ENCODE assay signal across 8 cellular contexts in genomic region chr19:801030-801860, GRCh38. TPM values are rescaled to one million over a fixed set of nuclear protein-coding genes. Genes with fewer than 3 reads are reported as not detected.
DNase-seq lines count a peak whose midpoint lies in the region; ATAC-seq, FAIRE-seq and TF ChIP-seq lines count a peak whose summit lies in the region.

No MANE protein-coding gene starts in this region.

- H3K27me3 ChIP-seq in HL-60 (ENCODE audit: insufficient read depth, poor library complexity, severe bottlenecking) (no peaks in the 10 kb centered on the region), HepG2 (ENCODE audit: control insufficient read depth in 1 of 2, insufficient read depth in 2 of 2, low read length in 2 of 2) (no peaks in the 10 kb centered on the region; a peak in 1 of 5 replicates), tibial nerve (no peaks in the 10 kb centered on the region)

- no peak for ATAC-seq in HepG2

- CTCF ChIA-PET in HepG2 (lab: Yijun Ruan, JAX; ENCODE audit: low intra/inter-chr PET ratio, low total read pairs) = no interaction called here

- TF ChIP-seq EP300 in HepG2 (IDR thresholded peaks at IDR 0.05; ENCODE audit: low read depth in 2 of 2, low read length in 2 of 2) = no peak
- no peak for TF ChIP-seq EP300 in HepG2 (CRISPR knock-in tag; IDR thresholded peaks at IDR 0.05; ENCODE audit: borderline replicate concordance)
- peak in 1 of 2 donors; percentile 21 for TF ChIP-seq EP300 in tibial nerve (IDR thresholded peaks at IDR 0.05)

- H3K36me3 Mint-ChIP-seq in brain = peaks cover 41% of the 10 kb centered on the region

- H3K4me3 Mint-ChIP-seq in brain = peak overlapping the region; percentile 40 to 82 (median 69)

- H3K9me3 ChIP-seq in HepG2 (ENCODE audit: low read length) (no peaks in the 10 kb centered on the region), tibial nerve (no peaks in the 10 kb centered on the region)

- BruUV-seq in HepG2 (replicated peaks; lab: Mats Ljungman, UMichigan) = no TSS peak

- H3K4me1 ChIP-seq in HepG2 (ENCODE audit: insufficient read depth, low read length) (peaks cover 36% of the 10 kb centered on the region), tibial nerve (peaks cover 9 to 74% (median 54%) of the 10 kb centered on the region in 4 donors)

- H3K4me3 ChIP-seq in HL-60 (replicated peaks; ENCODE audit: insufficient read depth, low read length) (peak overlapping the region; percentile 98), HepG2 (replicated peaks in 1 of 3; ENCODE audit: insufficient read depth in 1 of 3, low read depth in 2 of 3, low read length in 3 of 3) (peak overlapping the region in 1 of 3 experiments; percentile 96; a peak in 2 of 6 replicates), tibial nerve (peak overlapping the region in 3 of 4 donors; percentile 0 to 19 (median 15))

- peaks cover 79% of the 10 kb centered on the region for H3K79me2 ChIP-seq in HepG2 (ENCODE audit: insufficient read depth, low read length)

- no peak overlapping the region for H2AFZ ChIP-seq in HepG2 (ENCODE audit: low read length)

- peaks cover 34 to 62% of the 10 kb centered on the region in 2 experiments; a peak in 4 of 5 replicates for H3K36me3 ChIP-seq in HepG2 (replicated peaks in 1 of 2; ENCODE audit: control insufficient read depth in 1 of 2, insufficient read depth in 2 of 2, low read length in 2 of 2)
- peaks cover 11 to 42% (median 27%) of the 10 kb centered on the region in 3 donors for H3K36me3 ChIP-seq in tibial nerve

- peak in 1 of 2 experiments; percentile 48 for DNase-seq in HL-60 (ENCODE audit: low read depth in 1 of 2, low spot score in 1 of 2)
- no peak for DNase-seq in HepG2 (ENCODE audit: low spot score)
- DNase-seq in tibial nerve (ENCODE audit: low spot score in 2 of 2) = no peak
- no peak for DNase-seq in SHP77 (lab: John Stamatoyannopoulos, UW)
- DNase-seq in NCI-H748 treated with DMSO at 0.1 percent for 48 hours (lab: John Stamatoyannopoulos, UW) = no peak
- no peak for DNase-seq in NCI-H524 (lab: John Stamatoyannopoulos, UW)

- TF ChIP-seq RAD21 in HepG2 (CRISPR knock-in tag; IDR thresholded peaks at IDR 0.05) = 0 out of 2 replicates have a peak, but pooled peaks have one; percentile 20

- TF ChIP-seq CTCF in 22Rv1 (IDR thresholded peaks at IDR 0.05) (no peak), HL-60 (IDR thresholded peaks at IDR 0.05; ENCODE audit: insufficient read depth, low read length) (no peak), brain (conservative IDR thresholded peaks at IDR 0.05) (no peak), HepG2 (CRISPR knock-in tag; IDR thresholded peaks at IDR 0.05) (no peak), tibial nerve (IDR thresholded peaks at IDR 0.05) (no peak)

- WGBS in HepG2 (ENCODE audit: low lambda C conversion rate) = 88% methylated on average over 15 of the region's 29 CpGs
- WGBS in tibial nerve, 2 donors = 31 to 34% methylated on average over 24 to 29 of the region's 29 CpGs

- peaks cover 78% of the 10 kb centered on the region for H4K20me1 ChIP-seq in HepG2 (ENCODE audit: insufficient read depth, low read length)

- H3K27me3 Mint-ChIP-seq in brain = peaks cover 7% of the 10 kb centered on the region

- H3K27ac ChIP-seq in 22Rv1 (peak overlapping the region; percentile 99), HL-60 (replicated peaks) (peak overlapping the region; percentile 95), HepG2 (ENCODE audit: extremely low read length, insufficient read depth, low read length) (peak overlapping the region; percentile 45), tibial nerve (peak overlapping the region in 3 of 4 donors; percentile 36 to 97 (median 59))

- no peak for FAIRE-seq in HepG2 (lab: Jason Lieb, UNC)

- in situ Hi-C loops in HepG2 (cut with HindIII; ENCODE audit: extremely low pct_ligation_motif_present, low pct_unique_long_range_greater_than_20kb) = no loop called here

- peaks cover 53% of the 10 kb centered on the region for H3K4me1 Mint-ChIP-seq in brain

- intact Hi-C loops in HepG2 (cut with micrococcal nuclease; ENCODE audit: unreplicated experiment) = no loop called here

- peak overlapping the region; percentile 89 for H3K4me2 ChIP-seq in HepG2 (ENCODE audit: low read depth, low read length)

- POLR2A ChIA-PET in HepG2 (lab: Yijun Ruan, JAX) = interaction anchor here (0.5 to 0.6 kb wide), 2 partner anchors 9 to 12 kb away, joined by 3 to 4 read pairs; no protein-coding TSS in a partner anchor

- H3K9me3 Mint-ChIP-seq in brain = peaks cover 0 to 4% (median 0%) of the 10 kb centered on the region in 5 experiments

- TF ChIP-seq POLR2A in HepG2 (IDR thresholded peaks at IDR 0.05; ENCODE audit: insufficient read depth in 1 of 2, low read depth in 2 of 2, low read length in 2 of 2) (no peak; a peak in 3 of 4 replicates), tibial nerve (IDR thresholded peaks at IDR 0.05) (no peak)

- peak overlapping the region; percentile 99; the same call in 1 of the 2 replicates for H3K9ac ChIP-seq in HepG2 (ENCODE audit: insufficient read depth, low read depth, low read length)

- H3K27ac Mint-ChIP-seq in brain = peak overlapping the region; percentile 58 to 93 (median 75)

RNA-seq across cellular contexts. Expression of gene PTBP1, which starts 4.0 kb away (rescaled TPM):
- polyA plus RNA-seq in brain (ENCODE audit: insufficient read depth, low read depth, low replicate concordance) (436 TPM), HepG2 (2011; rRNA removed) (288 and 314 TPM in 2 replicates)
- total RNA-seq in HepG2 (2016; rRNA removed; fragmentation: Illumina TruSeq; extraction: Trizol) (188 and 195 TPM in 2 replicates), tibial nerve (100 to 1,000 TPM; 118 to 205 (median 141) TPM)
- total RNA-seq in HepG2 (2016; cell fraction: cytosol; rRNA removed; fragmentation: Illumina TruSeq; extraction: Trizol; ENCODE audit: low read depth) = 49.8 and 51.1 TPM in 2 replicates
- total RNA-seq in HepG2 (2016; cell fraction: insoluble cytoplasmic fraction; rRNA removed; fragmentation: Illumina TruSeq; extraction: Trizol) = 161 and 198 TPM in 2 replicates
- total RNA-seq in HepG2 (2016; cell fraction: membrane; rRNA removed; fragmentation: Illumina TruSeq; extraction: Trizol) = 106 and 109 TPM in 2 replicates
- total RNA-seq in HepG2 (2016; cell fraction: nucleus; rRNA removed; fragmentation: Illumina TruSeq; extraction: Trizol) = 117 and 125 TPM in 2 replicates
- polyA plus RNA-seq in HepG2 (2011; cell fraction: cytosol; rRNA removed) = 80.5 and 107 TPM in 2 replicates
- 339 and 475 TPM in 2 replicates for polyA plus RNA-seq in HepG2 (2011; cell fraction: nucleus; rRNA removed)
- 291 and 347 TPM in 2 replicates for polyA plus RNA-seq in HepG2 (2012)
- 51.1 and 55.1 TPM in 2 replicates for polyA plus RNA-seq in HepG2 (2016; cell fraction: cytosol; fragmentation: Illumina TruSeq; extraction: Trizol; ENCODE audit: low read depth)
- 208 and 235 TPM in 2 replicates for polyA plus RNA-seq in HepG2 (2016; cell fraction: insoluble cytoplasmic fraction; fragmentation: Illumina TruSeq; extraction: Trizol; ENCODE audit: low read depth)
- polyA plus RNA-seq in HepG2 (2016; cell fraction: membrane; fragmentation: Illumina TruSeq; extraction: Trizol; ENCODE audit: low read depth) = 112 TPM in 2 replicates
- 264 and 280 TPM in 2 replicates for polyA plus RNA-seq in HepG2 (2016; cell fraction: nucleus; fragmentation: Illumina TruSeq; extraction: Trizol; ENCODE audit: insufficient read depth, low read depth)
- 302 and 434 TPM in 2 replicates for polyA minus RNA-seq in HepG2 (2011; rRNA and poly(A)+ RNA removed; ENCODE audit: low replicate concordance)
- 155 and 182 TPM in 2 replicates for polyA minus RNA-seq in HepG2 (2011; cell fraction: cytosol; rRNA and poly(A)+ RNA removed)
- polyA minus RNA-seq in HepG2 (2011; cell fraction: nucleus; rRNA and poly(A)+ RNA removed) = 142 and 164 TPM in 2 replicates

RNA-seq across cellular contexts. Expression of gene PLPPR3, which starts 20.5 kb away (rescaled TPM):
- polyA plus RNA-seq in brain (ENCODE audit: insufficient read depth, low read depth, low replicate concordance) = 86.2 TPM
- total RNA-seq in HepG2 (2016; rRNA removed; fragmentation: Illumina TruSeq; extraction: Trizol) = 0.07 TPM in 1 of 2 replicates, not detected in the other
- not detected in 2 replicates for total RNA-seq in HepG2 (2016; cell fraction: cytosol; rRNA removed; fragmentation: Illumina TruSeq; extraction: Trizol; ENCODE audit: low read depth)
- total RNA-seq in HepG2 (2016; cell fraction: insoluble cytoplasmic fraction; rRNA removed; fragmentation: Illumina TruSeq; extraction: Trizol) = 0.09 TPM in 1 of 2 replicates, not detected in the other
- not detected in 2 replicates for total RNA-seq in HepG2 (2016; cell fraction: membrane; rRNA removed; fragmentation: Illumina TruSeq; extraction: Trizol)
- total RNA-seq in HepG2 (2016; cell fraction: nucleus; rRNA removed; fragmentation: Illumina TruSeq; extraction: Trizol) = not detected in 2 replicates
- polyA plus RNA-seq in HepG2 (2011; rRNA removed) = 0.16 and 0.17 TPM in 2 replicates
- polyA plus RNA-seq in HepG2 (2011; cell fraction: cytosol; rRNA removed) = 0.14 and 0.19 TPM in 2 replicates
- 0.19 and 0.34 TPM in 2 replicates for polyA plus RNA-seq in HepG2 (2011; cell fraction: nucleus; rRNA removed)
- 0.27 TPM in 1 of 2 replicates, not detected in the other for polyA plus RNA-seq in HepG2 (2012)
- polyA plus RNA-seq in HepG2 (2016; cell fraction: cytosol; fragmentation: Illumina TruSeq; extraction: Trizol; ENCODE audit: low read depth) = not detected in 2 replicates
- not detected in 2 replicates for polyA plus RNA-seq in HepG2 (2016; cell fraction: insoluble cytoplasmic fraction; fragmentation: Illumina TruSeq; extraction: Trizol; ENCODE audit: low read depth)
- not detected in 2 replicates for polyA plus RNA-seq in HepG2 (2016; cell fraction: membrane; fragmentation: Illumina TruSeq; extraction: Trizol; ENCODE audit: low read depth)
- polyA plus RNA-seq in HepG2 (2016; cell fraction: nucleus; fragmentation: Illumina TruSeq; extraction: Trizol; ENCODE audit: insufficient read depth, low read depth) = not detected in 2 replicates
- 0.16 and 0.22 TPM in 2 replicates for polyA minus RNA-seq in HepG2 (2011; rRNA and poly(A)+ RNA removed; ENCODE audit: low replicate concordance)
- not detected in 2 replicates for polyA minus RNA-seq in HepG2 (2011; cell fraction: cytosol; rRNA and poly(A)+ RNA removed)
- polyA minus RNA-seq in HepG2 (2011; cell fraction: nucleus; rRNA and poly(A)+ RNA removed) = not detected in 2 replicates
- total RNA-seq in tibial nerve = not detected

RNA-seq across cellular contexts. Expression of gene AZU1, which starts 26.4 kb away (rescaled TPM):
- polyA plus RNA-seq in brain (ENCODE audit: insufficient read depth, low read depth, low replicate concordance) = 1.4 TPM
- total RNA-seq in HepG2 (2016; rRNA removed; fragmentation: Illumina TruSeq; extraction: Trizol) = not detected in 2 replicates
- total RNA-seq in HepG2 (2016; cell fraction: cytosol; rRNA removed; fragmentation: Illumina TruSeq; extraction: Trizol; ENCODE audit: low read depth) = not detected in 2 replicates
- not detected in 2 replicates for total RNA-seq in HepG2 (2016; cell fraction: insoluble cytoplasmic fraction; rRNA removed; fragmentation: Illumina TruSeq; extraction: Trizol)
- not detected in 2 replicates for total RNA-seq in HepG2 (2016; cell fraction: membrane; rRNA removed; fragmentation: Illumina TruSeq; extraction: Trizol)
- not detected in 2 replicates for total RNA-seq in HepG2 (2016; cell fraction: nucleus; rRNA removed; fragmentation: Illumina TruSeq; extraction: Trizol)
- 0.08 TPM in 1 of 2 replicates, not detected in the other for polyA plus RNA-seq in HepG2 (2011; rRNA removed)
- not detected in 2 replicates for polyA plus RNA-seq in HepG2 (2011; cell fraction: cytosol; rRNA removed)
- not detected in 2 replicates for polyA plus RNA-seq in HepG2 (2011; cell fraction: nucleus; rRNA removed)
- not detected in 2 replicates for polyA plus RNA-seq in HepG2 (2012)
- polyA plus RNA-seq in HepG2 (2016; cell fraction: cytosol; fragmentation: Illumina TruSeq; extraction: Trizol; ENCODE audit: low read depth) = not detected in 2 replicates
- not detected in 2 replicates for polyA plus RNA-seq in HepG2 (2016; cell fraction: insoluble cytoplasmic fraction; fragmentation: Illumina TruSeq; extraction: Trizol; ENCODE audit: low read depth)
- polyA plus RNA-seq in HepG2 (2016; cell fraction: membrane; fragmentation: Illumina TruSeq; extraction: Trizol; ENCODE audit: low read depth) = not detected in 2 replicates
- not detected in 2 replicates for polyA plus RNA-seq in HepG2 (2016; cell fraction: nucleus; fragmentation: Illumina TruSeq; extraction: Trizol; ENCODE audit: insufficient read depth, low read depth)
- not detected in 2 replicates for polyA minus RNA-seq in HepG2 (2011; rRNA and poly(A)+ RNA removed; ENCODE audit: low replicate concordance)
- not detected in 2 replicates for polyA minus RNA-seq in HepG2 (2011; cell fraction: cytosol; rRNA and poly(A)+ RNA removed)
- not detected in 2 replicates for polyA minus RNA-seq in HepG2 (2011; cell fraction: nucleus; rRNA and poly(A)+ RNA removed)
- total RNA-seq in tibial nerve = under 1 TPM in 1 of 4 donors, not detected in 3; 0.42 TPM

RNA-seq across cellular contexts. Expression of gene PRTN3, which starts 39.6 kb away (rescaled TPM):
- 0.34 TPM for polyA plus RNA-seq in brain (ENCODE audit: insufficient read depth, low read depth, low replicate concordance)
- total RNA-seq in HepG2 (2016; rRNA removed; fragmentation: Illumina TruSeq; extraction: Trizol) = not detected in 2 replicates
- total RNA-seq in HepG2 (2016; cell fraction: cytosol; rRNA removed; fragmentation: Illumina TruSeq; extraction: Trizol; ENCODE audit: low read depth) = not detected in 2 replicates
- total RNA-seq in HepG2 (2016; cell fraction: insoluble cytoplasmic fraction; rRNA removed; fragmentation: Illumina TruSeq; extraction: Trizol) = not detected in 2 replicates
- not detected in 2 replicates for total RNA-seq in HepG2 (2016; cell fraction: membrane; rRNA removed; fragmentation: Illumina TruSeq; extraction: Trizol)
- total RNA-seq in HepG2 (2016; cell fraction: nucleus; rRNA removed; fragmentation: Illumina TruSeq; extraction: Trizol) = not detected in 2 replicates
- polyA plus RNA-seq in HepG2 (2011; rRNA removed) = 0.10 TPM in 1 of 2 replicates, not detected in the other
- polyA plus RNA-seq in HepG2 (2011; cell fraction: cytosol; rRNA removed) = 0.17 TPM in 1 of 2 replicates, not detected in the other
- polyA plus RNA-seq in HepG2 (2011; cell fraction: nucleus; rRNA removed) = 0.14 and 0.16 TPM in 2 replicates
- not detected in 2 replicates for polyA plus RNA-seq in HepG2 (2012)
- not detected in 2 replicates for polyA plus RNA-seq in HepG2 (2016; cell fraction: cytosol; fragmentation: Illumina TruSeq; extraction: Trizol; ENCODE audit: low read depth)
- polyA plus RNA-seq in HepG2 (2016; cell fraction: insoluble cytoplasmic fraction; fragmentation: Illumina TruSeq; extraction: Trizol; ENCODE audit: low read depth) = not detected in 2 replicates
- polyA plus RNA-seq in HepG2 (2016; cell fraction: membrane; fragmentation: Illumina TruSeq; extraction: Trizol; ENCODE audit: low read depth) = not detected in 2 replicates
- not detected in 2 replicates for polyA plus RNA-seq in HepG2 (2016; cell fraction: nucleus; fragmentation: Illumina TruSeq; extraction: Trizol; ENCODE audit: insufficient read depth, low read depth)
- 0.14 TPM in 1 of 2 replicates, not detected in the other for polyA minus RNA-seq in HepG2 (2011; rRNA and poly(A)+ RNA removed; ENCODE audit: low replicate concordance)
- polyA minus RNA-seq in HepG2 (2011; cell fraction: cytosol; rRNA and poly(A)+ RNA removed) = not detected in 2 replicates
- not detected in 2 replicates for polyA minus RNA-seq in HepG2 (2011; cell fraction: nucleus; rRNA and poly(A)+ RNA removed)
- total RNA-seq in tibial nerve = not detected

RNA-seq across cellular contexts. Expression of gene MISP, which starts 50.3 kb away (rescaled TPM):
- polyA plus RNA-seq in brain (ENCODE audit: insufficient read depth, low read depth, low replicate concordance) (24.7 TPM), HepG2 (2011; rRNA removed) (0.67 and 0.71 TPM in 2 replicates)
- total RNA-seq in HepG2 (2016; rRNA removed; fragmentation: Illumina TruSeq; extraction: Trizol) (1.1 and 1.3 TPM in 2 replicates), tibial nerve (under 1 TPM in 2 of 4 donors, not detected in 2; 0.20 to 0.30 TPM)
- total RNA-seq in HepG2 (2016; cell fraction: cytosol; rRNA removed; fragmentation: Illumina TruSeq; extraction: Trizol; ENCODE audit: low read depth) = 0.30 and 0.35 TPM in 2 replicates
- 0.77 and 1.3 TPM in 2 replicates for total RNA-seq in HepG2 (2016; cell fraction: insoluble cytoplasmic fraction; rRNA removed; fragmentation: Illumina TruSeq; extraction: Trizol)
- 0.77 and 0.96 TPM in 2 replicates for total RNA-seq in HepG2 (2016; cell fraction: membrane; rRNA removed; fragmentation: Illumina TruSeq; extraction: Trizol)
- 0.78 and 0.99 TPM in 2 replicates for total RNA-seq in HepG2 (2016; cell fraction: nucleus; rRNA removed; fragmentation: Illumina TruSeq; extraction: Trizol)
- 0.53 and 0.71 TPM in 2 replicates for polyA plus RNA-seq in HepG2 (2011; cell fraction: cytosol; rRNA removed)
- polyA plus RNA-seq in HepG2 (2011; cell fraction: nucleus; rRNA removed) = 0.81 and 0.85 TPM in 2 replicates
- polyA plus RNA-seq in HepG2 (2012) = 2.1 and 3.1 TPM in 2 replicates
- 0.23 and 0.32 TPM in 2 replicates for polyA plus RNA-seq in HepG2 (2016; cell fraction: cytosol; fragmentation: Illumina TruSeq; extraction: Trizol; ENCODE audit: low read depth)
- polyA plus RNA-seq in HepG2 (2016; cell fraction: insoluble cytoplasmic fraction; fragmentation: Illumina TruSeq; extraction: Trizol; ENCODE audit: low read depth) = 1.2 and 1.5 TPM in 2 replicates
- 0.40 and 0.79 TPM in 2 replicates for polyA plus RNA-seq in HepG2 (2016; cell fraction: membrane; fragmentation: Illumina TruSeq; extraction: Trizol; ENCODE audit: low read depth)
- 1.2 and 1.6 TPM in 2 replicates for polyA plus RNA-seq in HepG2 (2016; cell fraction: nucleus; fragmentation: Illumina TruSeq; extraction: Trizol; ENCODE audit: insufficient read depth, low read depth)
- 1.2 and 37.0 TPM in 2 replicates for polyA minus RNA-seq in HepG2 (2011; rRNA and poly(A)+ RNA removed; ENCODE audit: low replicate concordance)
- polyA minus RNA-seq in HepG2 (2011; cell fraction: cytosol; rRNA and poly(A)+ RNA removed) = 0.62 and 0.99 TPM in 2 replicates
- polyA minus RNA-seq in HepG2 (2011; cell fraction: nucleus; rRNA and poly(A)+ RNA removed) = 0.37 and 0.39 TPM in 2 replicates

Comparison
In these comparisons a context has a peak if more than half of its experiments do, and no peak if none do; other contexts are left out.
1. H3K27ac ChIP-seq: peak in every context shown above with its lines; median percentile 99 in 22Rv1; 95 in HL-60; 59 in tibial nerve; 45 in HepG2.